8 cellular contexts compared by ENCODE assay signal in genomic region chr22:49933236-49933921, GRCh38. TPM values are rescaled to one million over a fixed set of nuclear protein-coding genes. Genes with fewer than 3 reads are reported as not detected.
DNase-seq lines count a peak whose midpoint lies in the region; ATAC-seq and TF ChIP-seq lines count a peak whose summit lies in the region.

No MANE protein-coding gene starts in this region.

- H3F3A ChIP-seq in DOHH2 (ENCODE audit: control insufficient read depth, insufficient read depth): peaks cover 34% of the 10 kb centered on the region

- H3K4me3 ChIP-seq in DOHH2 (ENCODE audit: low read length): peak overlapping the region; percentile 90

- intact Hi-C loops in left ventricle myocardium superior (cut with micrococcal nuclease): no loop called here

- DNase-seq in activated CD4-positive, alpha-beta memory T cell treated with anti-CD3 and anti-CD28 coated beads, Interleukin-2, amount 10 ng/mL, durations not matched to agents 7 days and 5 days: no peak
- DNase-seq in left ventricle myocardium superior (peak; percentile 85), putamen (ENCODE audit: low spot score) (peak; percentile 59), NCI-H82 treated with DMSO at 0.1 percent for 48 hours (lab: John Stamatoyannopoulos, UW; ENCODE audit: unreplicated experiment) (no peak), AG20443 (ENCODE audit: low spot score) (no peak)

- H4K20me1 ChIP-seq in DOHH2 (ENCODE audit: control insufficient read depth, insufficient read depth, low read depth, low read length): no peaks in the 10 kb centered on the region

- H3K27me3 Mint-ChIP-seq in activated CD4-positive, alpha-beta memory T cell treated with anti-CD3 and anti-CD28 coated beads, Interleukin-2, amount 10 ng/mL, durations not matched to agents 7 days and 5 days: no peaks in the 10 kb centered on the region

- CTCF ChIA-PET in activated CD4-positive, alpha-beta memory T cell treated with anti-CD3 and anti-CD28 coated beads, Interleukin-2, amount 10 ng/mL, durations not matched to agents 7 days and 5 days (lab: Charles Lee): interaction anchor here (0.6 to 5.2 kb wide), 5 partner anchors 94 to 309 kb away, joined by 3 to 58 read pairs (median 3); no protein-coding TSS in a partner anchor

- H3K9me3 Mint-ChIP-seq in activated CD4-positive, alpha-beta memory T cell treated with anti-CD3 and anti-CD28 coated beads, Interleukin-2, amount 10 ng/mL, durations not matched to agents 7 days and 5 days: no peaks in the 10 kb centered on the region

- peaks cover 15% of the 10 kb centered on the region for H3K36me3 ChIP-seq in DOHH2 (ENCODE audit: control insufficient read depth, low read length)

- H3K9me3 ChIP-seq in DOHH2 (ENCODE audit: control insufficient read depth, insufficient read depth, low read length): no peaks in the 10 kb centered on the region

- peaks cover 40% of the 10 kb centered on the region for H3K4me1 Mint-ChIP-seq in activated CD4-positive, alpha-beta memory T cell treated with anti-CD3 and anti-CD28 coated beads, Interleukin-2, amount 10 ng/mL, durations not matched to agents 7 days and 5 days

- H3K27ac Mint-ChIP-seq in activated CD4-positive, alpha-beta memory T cell treated with anti-CD3 and anti-CD28 coated beads, Interleukin-2, amount 10 ng/mL, durations not matched to agents 7 days and 5 days: peak overlapping the region; percentile 77

- POLR2A ChIA-PET in activated CD4-positive, alpha-beta memory T cell treated with anti-CD3 and anti-CD28 coated beads, Interleukin-2, amount 10 ng/mL, durations not matched to agents 7 days and 5 days (lab: Charles Lee): interaction anchor here (0.6 to 2.8 kb wide), 14 partner anchors 8 to 257 kb away, joined by 3 to 14 read pairs (median 4); partner anchors contain the start of genes ALG12, CRELD2 and PIM3

- H3K9me2 ChIP-seq in DOHH2 (replicated peaks; ENCODE audit: control insufficient read depth, low read length): no peaks in the 10 kb centered on the region

- peak overlapping the region; percentile 89 for H3K4me2 ChIP-seq in DOHH2 (ENCODE audit: low read length)

- ATAC-seq in left ventricle myocardium superior: peak; percentile 27
- ATAC-seq in GM21619 (IDR thresholded peaks at IDR 0.05; ENCODE audit: unreplicated experiment): no peak
- no peak for ATAC-seq in HG02642 (IDR thresholded peaks at IDR 0.05; ENCODE audit: poor library complexity, unreplicated experiment)

- H3K4me3 Mint-ChIP-seq in activated CD4-positive, alpha-beta memory T cell treated with anti-CD3 and anti-CD28 coated beads, Interleukin-2, amount 10 ng/mL, durations not matched to agents 7 days and 5 days: peak overlapping the region; percentile 26

- H3K27me3 ChIP-seq in DOHH2 (ENCODE audit: control insufficient read depth, low read length): no peaks in the 10 kb centered on the region

- peak overlapping the region; percentile 91 for H3K27ac ChIP-seq in DOHH2 (ENCODE audit: low read depth, low read length)

- TF ChIP-seq CTCF in DOHH2 (IDR thresholded peaks at IDR 0.05; ENCODE audit: low read depth, low read length, poor library complexity, severe bottlenecking): no peak

- H3K79me2 ChIP-seq in DOHH2 (ENCODE audit: control insufficient read depth, low read length): peaks cover 19% of the 10 kb centered on the region

- peaks cover 83% of the 10 kb centered on the region for H3K4me1 ChIP-seq in DOHH2 (ENCODE audit: control insufficient read depth, low read length)

- H3K36me3 Mint-ChIP-seq in activated CD4-positive, alpha-beta memory T cell treated with anti-CD3 and anti-CD28 coated beads, Interleukin-2, amount 10 ng/mL, durations not matched to agents 7 days and 5 days (ENCODE audit: low read depth): no peaks in the 10 kb centered on the region

RNA-seq across cellular contexts. Expression of gene CRELD2, which starts 14.9 kb away (rescaled TPM):
- 10 to 100 TPM; 50.0 to 51.2 TPM for total RNA-seq in activated CD4-positive, alpha-beta memory T cell treated with anti-CD3 and anti-CD28 coated beads, Interleukin-2, amount 10 ng/mL, durations not matched to agents 7 days and 5 days
- total RNA-seq in left ventricle myocardium superior: 27.4 TPM

RNA-seq across cellular contexts. Expression of gene ALG12, which starts 15.1 kb away (rescaled TPM):
- total RNA-seq in activated CD4-positive, alpha-beta memory T cell treated with anti-CD3 and anti-CD28 coated beads, Interleukin-2, amount 10 ng/mL, durations not matched to agents 7 days and 5 days: 10 to 100 TPM; 14.7 to 20.6 TPM
- 16.2 TPM for total RNA-seq in left ventricle myocardium superior

RNA-seq across cellular contexts. Expression of gene PIM3, which starts 27.2 kb away (rescaled TPM):
- 10 to 100 TPM; 60.1 to 62.3 TPM for total RNA-seq in activated CD4-positive, alpha-beta memory T cell treated with anti-CD3 and anti-CD28 coated beads, Interleukin-2, amount 10 ng/mL, durations not matched to agents 7 days and 5 days
- total RNA-seq in left ventricle myocardium superior: 65.1 TPM

Comparison
In these comparisons a context has a peak if more than half of its experiments do, and no peak if none do; other contexts are left out.
1. DNase-seq: peak in left ventricle myocardium superior (single experiment) and putamen (single experiment); none in activated CD4-positive, alpha-beta memory T cell treated with anti-CD3 and anti-CD28 coated beads, Interleukin-2, amount 10 ng/mL, durations not matched to agents 7 days and 5 days (single experiment), NCI-H82 treated with DMSO at 0.1 percent for 48 hours (single experiment) and AG20443 (single experiment).